In the genomic region with DNA sequence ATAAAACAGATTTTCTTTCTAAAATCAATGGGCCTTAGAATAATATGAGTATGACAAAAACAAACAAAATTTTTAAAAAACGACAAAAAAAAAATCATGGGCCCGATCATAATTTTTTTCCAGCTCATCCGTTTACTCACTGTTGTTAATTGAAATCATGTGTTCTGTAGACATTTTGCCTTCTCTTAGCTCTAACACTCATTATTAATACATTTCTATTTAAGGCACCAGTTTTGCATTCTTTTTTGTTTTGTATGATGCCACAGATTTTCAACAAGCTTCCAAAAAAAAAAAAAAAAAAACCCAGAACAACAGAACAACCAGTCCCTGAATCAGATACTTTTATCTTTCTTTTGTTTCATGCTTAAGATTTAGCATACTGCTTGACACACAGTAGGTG, we compare ENCODE assay signal across 21 cellular contexts.
DNase-seq lines count a peak whose midpoint lies in the region; FAIRE-seq and TF ChIP-seq lines count a peak whose summit lies in the region.
"Had no signal": no experiment of that assay in that cellular context is flagged by ENCODE, and none has a peak within 500 bp of the region (broad histone marks: within the 10 kb centered on the region; RNA-seq: fewer than 3 reads in every experiment).

No MANE protein-coding gene starts in this region.

- H3K27me3 ChIP-seq in GM23248 (replicated peaks; ENCODE audit: insufficient read depth), result no peaks in the 10 kb centered on the region
- H3K27me3 ChIP-seq in spleen (replicated peaks in 1 of 7), result no peaks in the 10 kb centered on the region
- no peaks in the 10 kb centered on the region for H3K27me3 ChIP-seq in prostate gland (replicated peaks; ENCODE audit: insufficient read depth)
- H3K27me3 ChIP-seq: BE2C; BLaER1 treated with 17β-estradiol and CSF1 and Interleukin-3, amounts not matched to agents 10 nM and 100 nM had no signal

- peaks cover 23% of the 10 kb centered on the region for H3F3A ChIP-seq in GM23248 (ENCODE audit: insufficient read depth)

- no peaks in the 10 kb centered on the region for H3K36me3 ChIP-seq in GM23248 (ENCODE audit: low read depth)
- H3K36me3 ChIP-seq in spleen, result no peaks in the 10 kb centered on the region
- no peaks in the 10 kb centered on the region for H3K36me3 ChIP-seq in prostate gland
- H3K36me3 ChIP-seq: BE2C; BLaER1 treated with 17β-estradiol and CSF1 and Interleukin-3, amounts not matched to agents 10 nM and 100 nM had no signal

- no peak overlapping the region for H3K4me3 ChIP-seq in GM23248
- no peak overlapping the region for H3K4me3 ChIP-seq in fibroblast of mammary gland (ENCODE audit: control insufficient read depth, low read depth, low read length)
- H3K4me3 ChIP-seq in spleen, result no peak overlapping the region
- H3K4me3 ChIP-seq in prostate gland, result no peak overlapping the region
- H3K4me3 ChIP-seq: BLaER1 treated with 17β-estradiol and CSF1 and Interleukin-3, amounts not matched to agents 10 nM and 100 nM had no signal

- H3K27ac ChIP-seq in GM23248 (peak overlapping the region; percentile 5; the same call in 1 of the 2 replicates), spleen (no peak overlapping the region), prostate gland (no peak overlapping the region)
- H3K27ac ChIP-seq: BLaER1 treated with 17β-estradiol and CSF1 and Interleukin-3, amounts not matched to agents 10 nM and 100 nM had no signal

- H2AFZ ChIP-seq in GM23248, result no peak overlapping the region

- intact Hi-C loops in spleen (cut with DNase I; ENCODE audit: low total_unique reads), result no loop called here
- intact Hi-C loops in prostate gland (cut with DNase I), result no loop called here

- H3K4me2 ChIP-seq in GM23248 (ENCODE audit: unreplicated experiment), result no peak overlapping the region
- H3K4me2 ChIP-seq: BLaER1 treated with 17β-estradiol and CSF1 and Interleukin-3, amounts not matched to agents 10 nM and 100 nM had no signal

- H3K4me1 ChIP-seq in GM23248 (ENCODE audit: insufficient read depth) (peaks cover 40% of the 10 kb centered on the region), spleen (no peaks in the 10 kb centered on the region), prostate gland (replicated peaks) (no peaks in the 10 kb centered on the region)
- H3K4me1 ChIP-seq: BE2C; BLaER1 treated with 17β-estradiol and CSF1 and Interleukin-3, amounts not matched to agents 10 nM and 100 nM had no signal

- no peaks in the 10 kb centered on the region for H3K79me2 ChIP-seq in GM23248 (ENCODE audit: insufficient read depth)

- 9 to 11% methylated on average over 3 of the region's 3 CpGs for WGBS in GM23248 (ENCODE audit: low coverage in 1 of 2, low lambda C conversion rate in 2 of 2, missing lambda C conversion rate in 2 of 2), 2 experiments
- WGBS in spleen, 5 donors, result 83 to 96% (median 94%) methylated on average over 3 of the region's 3 CpGs
- 91% methylated on average over 3 of the region's 3 CpGs for WGBS in prostate gland

- TF ChIP-seq POLR2A in spleen (IDR thresholded peaks at IDR 0.05), result no peak
- TF ChIP-seq POLR2A in prostate gland (IDR thresholded peaks at IDR 0.05), result no peak

- H3K9me2 ChIP-seq in GM23248 (ENCODE audit: insufficient read depth), result no peaks in the 10 kb centered on the region

- no peak for TF ChIP-seq CTCF in fibroblast of mammary gland (conservative IDR thresholded peaks at IDR 0.05; ENCODE audit: control insufficient read depth, insufficient read depth, low read depth, low read length)
- no peak for TF ChIP-seq CTCF in spleen (IDR thresholded peaks at IDR 0.05 in 8 of 11, conservative IDR thresholded peaks at IDR 0.05 in 3 of 11)
- no peak for TF ChIP-seq CTCF in prostate gland (IDR thresholded peaks at IDR 0.05)

- DNase-seq in GM23248 (peak; percentile 60), fibroblast of mammary gland (ENCODE audit: low read depth) (peak; percentile 77), spleen (no peak), GDM1 (lab: John Stamatoyannopoulos, UW) (no peak), prostate gland (ENCODE audit: low spot score) (no peak)
- DNase-seq: AML-193; BE2C; CD4-positive, alpha-beta T cell; CD8-positive, alpha-beta memory T cell; DMS 273 treated with DMSO at 0.1 percent for 48 hours; DMS79; EL; GF-D8; H7; HCEC 1CT had no signal

- H3K9me3 ChIP-seq in GM23248 (ENCODE audit: low read depth) (no peaks in the 10 kb centered on the region), spleen (no peaks in the 10 kb centered on the region), prostate gland (no peaks in the 10 kb centered on the region)
- H3K9me3 ChIP-seq: BE2C; BLaER1 treated with 17β-estradiol and CSF1 and Interleukin-3, amounts not matched to agents 10 nM and 100 nM had no signal

- in situ Hi-C loops in GM23248 (cut with MboI), result no loop called here

- H3K9ac ChIP-seq in GM23248, result no peak overlapping the region
- H3K9ac ChIP-seq: BLaER1 treated with 17β-estradiol and CSF1 and Interleukin-3, amounts not matched to agents 10 nM and 100 nM had no signal

- H4K20me1 ChIP-seq in GM23248 (ENCODE audit: insufficient read depth), result no peaks in the 10 kb centered on the region
- H4K20me1 ChIP-seq: BLaER1 treated with 17β-estradiol and CSF1 and Interleukin-3, amounts not matched to agents 10 nM and 100 nM had no signal

- peak; percentile 67 for FAIRE-seq in endometrium (lab: Jason Lieb, UNC)
- FAIRE-seq: D721Med, GM12891, GM18507, H1 had no signal

Comparison
In these comparisons a context has a peak if more than half of its experiments do, and no peak if none do; other contexts are left out.
1. DNase-seq: peak in GM23248 (single experiment) and fibroblast of mammary gland (single experiment); none in spleen (single experiment), GDM1 (single experiment) and prostate gland (single experiment).